In the genomic region with DNA sequence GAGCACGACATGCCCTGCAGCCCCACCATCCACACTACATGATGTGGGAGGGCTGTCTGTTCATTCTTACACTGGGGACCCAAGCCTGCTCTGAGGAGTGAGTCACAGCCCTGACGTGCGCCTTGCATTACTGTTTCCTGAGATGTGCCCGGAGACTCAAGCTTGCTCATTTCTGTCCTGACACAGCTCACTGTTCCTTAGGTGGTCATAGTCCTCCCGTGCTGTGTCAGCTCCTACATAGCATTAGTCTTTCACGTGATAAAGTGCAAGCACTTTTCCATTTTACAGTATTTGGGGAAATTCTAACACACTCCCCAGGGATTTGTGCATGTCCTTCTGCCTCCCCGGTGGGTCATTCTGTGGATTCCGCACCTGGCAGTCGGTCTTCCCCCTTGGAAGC, we compare ENCODE assay signal across 11 cellular contexts. TPM values are rescaled to one million over a fixed set of nuclear protein-coding genes. Genes with fewer than 3 reads are reported as not detected.
DNase-seq lines count a peak whose midpoint lies in the region; ATAC-seq and TF ChIP-seq lines count a peak whose summit lies in the region.
"Had no signal": no experiment of that assay in that cellular context is flagged by ENCODE, and none has a peak within 500 bp of the region (broad histone marks: within the 10 kb centered on the region; RNA-seq: fewer than 3 reads in every experiment).

No MANE protein-coding gene starts in this region.

- H3K27ac ChIP-seq in SK-N-SH (ENCODE audit: low read depth in 2 of 2, low read length in 1 of 2) (no peak overlapping the region), left ventricle myocardium inferior (replicated peaks) (no peak overlapping the region), WERI-Rb-1 (no peak overlapping the region)
- H3K27ac ChIP-seq: BLaER1 treated with 17β-estradiol and CSF1 and Interleukin-3, amounts not matched to agents 10 nM and 100 nM; KMS-11 had no signal

- TF ChIP-seq EP300 in SK-N-SH (IDR thresholded peaks at IDR 0.05; ENCODE audit: borderline replicate concordance in 1 of 2, low read depth in 1 of 2, low read length in 1 of 2), result no peak

- peaks cover 14% of the 10 kb centered on the region for H3K4me1 Mint-ChIP-seq in activated T-cell treated with anti-CD3 and anti-CD28 coated beads, Interleukin-2, amount 50 U/mL, for 4 hours (ENCODE audit: low read depth)
- no peaks in the 10 kb centered on the region for H3K4me1 Mint-ChIP-seq in nephron progenitor cell

- ATAC-seq in activated T-cell treated with anti-CD3 and anti-CD28 coated beads, Interleukin-2, amount 50 U/mL, for 4 hours, result peak; percentile 45 to 67
- ATAC-seq in HG02610 (IDR thresholded peaks at IDR 0.05; ENCODE audit: unreplicated experiment), result peak; percentile 83

- peaks cover 15% of the 10 kb centered on the region for H3K9me3 Mint-ChIP-seq in activated T-cell treated with anti-CD3 and anti-CD28 coated beads, Interleukin-2, amount 50 U/mL, for 4 hours
- H3K9me3 Mint-ChIP-seq in nephron progenitor cell, result peaks cover 57% of the 10 kb centered on the region

- no peak overlapping the region for H2AFZ ChIP-seq in SK-N-SH (ENCODE audit: low read depth)

- H3K4me1 ChIP-seq in SK-N-SH (ENCODE audit: control insufficient read depth in 1 of 2, insufficient read depth in 2 of 2, low read depth in 1 of 2, low read length in 1 of 2), result peaks cover 0 to 3% of the 10 kb centered on the region in 2 experiments; a peak in 2 of 4 replicates
- peaks cover 33% of the 10 kb centered on the region for H3K4me1 ChIP-seq in left ventricle myocardium inferior
- H3K4me1 ChIP-seq: BLaER1 treated with 17β-estradiol and CSF1 and Interleukin-3, amounts not matched to agents 10 nM and 100 nM had no signal

- no peak overlapping the region; the same call in 1 of the 2 replicates for H3K4me2 ChIP-seq in SK-N-SH
- H3K4me2 ChIP-seq: BLaER1 treated with 17β-estradiol and CSF1 and Interleukin-3, amounts not matched to agents 10 nM and 100 nM; KMS-11 had no signal

- no peaks in the 10 kb centered on the region for H4K20me1 ChIP-seq in SK-N-SH (ENCODE audit: insufficient read depth)
- H4K20me1 ChIP-seq: BLaER1 treated with 17β-estradiol and CSF1 and Interleukin-3, amounts not matched to agents 10 nM and 100 nM had no signal

- H3K9me2 ChIP-seq in SK-N-SH, result no peaks in the 10 kb centered on the region

- H3K36me3 ChIP-seq in SK-N-SH (replicated peaks in 1 of 2; ENCODE audit: control insufficient read depth in 1 of 2, insufficient read depth in 2 of 2, low read length in 1 of 2) (peaks cover 5 to 17% of the 10 kb centered on the region in 2 experiments), left ventricle myocardium inferior (peaks cover 24% of the 10 kb centered on the region), WERI-Rb-1 (no peaks in the 10 kb centered on the region)
- H3K36me3 ChIP-seq: BLaER1 treated with 17β-estradiol and CSF1 and Interleukin-3, amounts not matched to agents 10 nM and 100 nM had no signal

- H3K9ac ChIP-seq in SK-N-SH, result no peak overlapping the region
- H3K9ac ChIP-seq: BLaER1 treated with 17β-estradiol and CSF1 and Interleukin-3, amounts not matched to agents 10 nM and 100 nM; KMS-11 had no signal

- H3K27me3 ChIP-seq in SK-N-SH (ENCODE audit: insufficient read depth) (no peaks in the 10 kb centered on the region), left ventricle myocardium inferior (ENCODE audit: low read depth) (no peaks in the 10 kb centered on the region), WERI-Rb-1 (ENCODE audit: insufficient read depth, low read depth, severe bottlenecking) (no peaks in the 10 kb centered on the region)

- CTCF ChIA-PET in SK-N-SH (lab: Yijun Ruan, JAX), result interaction anchor here (1.7 kb wide), 1 partner anchor 186 kb away, joined by 4 read pairs; no protein-coding TSS in a partner anchor

- no peak for DNase-seq in activated T-cell treated with anti-CD3 and anti-CD28 coated beads, Interleukin-2, amount 50 U/mL, for 4 hours
- DNase-seq in activated T-cell treated with anti-CD3 and anti-CD28 coated beads, Interleukin-2, amount 50 U/mL, for 1 hour, result no peak
- no peak for DNase-seq in SK-N-SH
- DNase-seq in stimulated activated CD8-positive, alpha-beta memory T cell treated with anti-CD3 and anti-CD28 coated beads, Interleukin-4, amount 100 ng/mL, for 48 hours, result peak; percentile 56
- no peak for DNase-seq in left ventricle myocardium inferior
- DNase-seq in WERI-Rb-1, result no peak
- no peak for DNase-seq in nephron progenitor cell

- peaks cover 21% of the 10 kb centered on the region for H3K36me3 Mint-ChIP-seq in activated T-cell treated with anti-CD3 and anti-CD28 coated beads, Interleukin-2, amount 50 U/mL, for 4 hours (ENCODE audit: insufficient read depth)
- no peaks in the 10 kb centered on the region for H3K36me3 Mint-ChIP-seq in nephron progenitor cell (ENCODE audit: low read depth)

- TF ChIP-seq RAD21 in SK-N-SH (IDR thresholded peaks at IDR 0.05; ENCODE audit: low read length), result no peak

- no peaks in the 10 kb centered on the region for H3F3A ChIP-seq in SK-N-SH (replicated peaks; ENCODE audit: insufficient read depth)

- no peak for TF ChIP-seq CTCF in SK-N-SH (IDR thresholded peaks at IDR 0.05)
- no peak for TF ChIP-seq CTCF in left ventricle myocardium inferior (IDR thresholded peaks at IDR 0.05; ENCODE audit: borderline replicate concordance)
- TF ChIP-seq CTCF in WERI-Rb-1 (IDR thresholded peaks at IDR 0.05; ENCODE audit: low read depth, low read length), result no peak
- TF ChIP-seq CTCF in nephron progenitor cell (IDR thresholded peaks at IDR 0.05), result no peak

- H3K4me3 ChIP-seq in SK-N-SH (ENCODE audit: low read depth in 2 of 2, low read length in 1 of 2) (no peak overlapping the region), left ventricle myocardium inferior (no peak overlapping the region), WERI-Rb-1 (ENCODE audit: low read depth, low read length) (no peak overlapping the region)
- H3K4me3 ChIP-seq: BLaER1 treated with 17β-estradiol and CSF1 and Interleukin-3, amounts not matched to agents 10 nM and 100 nM had no signal

- H3K4me3 Mint-ChIP-seq in activated T-cell treated with anti-CD3 and anti-CD28 coated beads, Interleukin-2, amount 50 U/mL, for 4 hours, result no peak overlapping the region
- H3K4me3 Mint-ChIP-seq in nephron progenitor cell, result no peak overlapping the region

- H3K27me3 Mint-ChIP-seq in activated T-cell treated with anti-CD3 and anti-CD28 coated beads, Interleukin-2, amount 50 U/mL, for 4 hours (ENCODE audit: low read depth), result no peaks in the 10 kb centered on the region
- H3K27me3 Mint-ChIP-seq in nephron progenitor cell (ENCODE audit: low read depth, poor library complexity), result peaks cover 2% of the 10 kb centered on the region

- 70% methylated on average over 8 of the region's 9 CpGs for whole genome bisulfite sequencing in SK-N-SH (ENCODE audit: low lambda C conversion rate)

- H3K79me2 ChIP-seq in SK-N-SH (ENCODE audit: insufficient read depth), result peaks cover 26% of the 10 kb centered on the region

- H3K9me3 ChIP-seq in SK-N-SH, result no peaks in the 10 kb centered on the region
- H3K9me3 ChIP-seq in left ventricle myocardium inferior (replicated peaks), result no peaks in the 10 kb centered on the region
- H3K9me3 ChIP-seq in WERI-Rb-1 (ENCODE audit: severe bottlenecking), result no peaks in the 10 kb centered on the region

- POLR2A ChIA-PET in SK-N-SH (lab: Yijun Ruan, JAX), result no interaction called here

- intact Hi-C loops in left ventricle myocardium inferior (cut with micrococcal nuclease), result no loop called here

- no peak overlapping the region for H3K27ac Mint-ChIP-seq in nephron progenitor cell

TF ChIP-seq in SK-N-SH, 30 proteins besides CTCF, POLR2A, EP300 and RAD21:
- peak; percentile 70 for TF ChIP-seq FOSL2 (IDR thresholded peaks at IDR 0.05; ENCODE audit: borderline replicate concordance, low read depth)
- TF ChIP-seq JUND (IDR thresholded peaks at IDR 0.05), result 0 out of 2 replicates have a peak, but pooled peaks have one; percentile 26
- no peak for TF ChIP-seq RCOR1 (IDR thresholded peaks at IDR 0.05; ENCODE audit: low read length)
TF ChIP-seq in SK-N-SH: peak in this region for 2.

RNA-seq across cellular contexts. Expression of a gene that starts 46.2 kb away (rescaled TPM):
- total RNA-seq in activated T-cell treated with anti-CD3 and anti-CD28 coated beads, Interleukin-2, amount 50 U/mL, for 4 hours, result not detected
- 0.12 and 0.37 TPM in 2 replicates for polyA plus RNA-seq in SK-N-SH (2012; rRNA removed)
- 0.41 and 0.60 TPM in 2 replicates for polyA plus RNA-seq in SK-N-SH (2012; cell fraction: cytosol; rRNA removed)
- polyA plus RNA-seq in SK-N-SH (2012; cell fraction: nucleus; rRNA removed), result 0.31 and 0.45 TPM in 2 replicates
- not detected for total RNA-seq in left ventricle myocardium inferior
- total RNA-seq: liver had no signal
- polyA plus RNA-seq: liver had no signal
